In the genomic region with DNA sequence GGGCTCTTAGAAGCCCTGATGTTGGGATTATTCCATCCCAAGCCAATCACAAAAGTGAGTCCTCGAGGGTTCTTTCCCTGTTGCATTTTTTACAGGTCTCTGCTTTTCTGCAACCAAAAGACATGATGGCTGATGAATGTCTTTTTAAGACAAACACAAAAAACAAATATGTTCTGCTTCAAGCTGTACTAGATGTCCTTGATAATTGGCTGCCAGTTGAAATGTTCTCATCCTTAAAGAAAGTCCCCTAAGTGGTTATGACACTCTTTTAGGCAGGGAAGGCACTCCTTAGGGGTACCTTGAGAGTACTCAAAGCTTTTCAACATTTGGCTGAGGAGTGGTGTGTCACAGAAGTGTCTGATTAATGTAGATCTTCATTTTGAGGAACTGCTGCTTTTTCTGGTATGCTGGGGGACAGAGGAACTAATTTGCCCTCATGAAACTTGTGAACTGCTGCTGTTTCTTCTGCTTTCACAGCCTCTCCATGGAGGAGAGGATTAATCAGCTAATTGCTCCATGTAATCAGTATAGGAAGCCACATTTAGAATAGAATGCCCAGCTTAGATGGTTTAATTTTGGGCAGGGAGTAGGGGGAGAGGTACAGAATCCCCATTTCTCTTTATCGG, we compare ENCODE assay signal across 2 cellular contexts.
TF ChIP-seq lines count a peak whose summit lies in the region.

No MANE protein-coding gene starts in this region.

TF ChIP-seq in SK-N-SH, 30 proteins besides CTCF, POLR2A, EP300 and RAD21 (continued from another document):
- TF ChIP-seq CHD2 (IDR thresholded peaks at IDR 0.05; ENCODE audit: low read length, partially characterized antibody) (no peak), FOSL2 (IDR thresholded peaks at IDR 0.05; ENCODE audit: borderline replicate concordance, low read depth) (no peak), ELF1 (IDR thresholded peaks at IDR 0.05) (no peak), RXRA (IDR thresholded peaks at IDR 0.05; ENCODE audit: borderline replicate concordance, low read depth) (no peak), SMC3 (IDR thresholded peaks at IDR 0.05; ENCODE audit: low read depth, low read length) (no peak), TCF12 (IDR thresholded peaks at IDR 0.05) (no peak), FOXM1 (IDR thresholded peaks at IDR 0.05; ENCODE audit: low read depth) (no peak), SIN3A (IDR thresholded peaks at IDR 0.05; ENCODE audit: borderline replicate concordance, low read depth, low read length) (no peak), NFIC (IDR thresholded peaks at IDR 0.05; ENCODE audit: borderline replicate concordance) (no peak)
- TF ChIP-seq, protein P1, sequence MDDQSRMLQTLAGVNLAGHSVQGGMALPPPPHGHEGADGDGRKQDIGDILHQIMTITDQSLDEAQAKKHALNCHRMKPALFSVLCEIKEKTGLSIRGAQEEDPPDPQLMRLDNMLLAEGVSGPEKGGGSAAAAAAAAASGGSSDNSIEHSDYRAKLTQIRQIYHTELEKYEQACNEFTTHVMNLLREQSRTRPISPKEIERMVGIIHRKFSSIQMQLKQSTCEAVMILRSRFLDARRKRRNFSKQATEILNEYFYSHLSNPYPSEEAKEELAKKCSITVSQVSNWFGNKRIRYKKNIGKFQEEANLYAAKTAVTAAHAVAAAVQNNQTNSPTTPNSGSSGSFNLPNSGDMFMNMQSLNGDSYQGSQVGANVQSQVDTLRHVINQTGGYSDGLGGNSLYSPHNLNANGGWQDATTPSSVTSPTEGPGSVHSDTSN (IDR thresholded peaks at IDR 0.05) = no peak
- TF ChIP-seq, protein P2, sequence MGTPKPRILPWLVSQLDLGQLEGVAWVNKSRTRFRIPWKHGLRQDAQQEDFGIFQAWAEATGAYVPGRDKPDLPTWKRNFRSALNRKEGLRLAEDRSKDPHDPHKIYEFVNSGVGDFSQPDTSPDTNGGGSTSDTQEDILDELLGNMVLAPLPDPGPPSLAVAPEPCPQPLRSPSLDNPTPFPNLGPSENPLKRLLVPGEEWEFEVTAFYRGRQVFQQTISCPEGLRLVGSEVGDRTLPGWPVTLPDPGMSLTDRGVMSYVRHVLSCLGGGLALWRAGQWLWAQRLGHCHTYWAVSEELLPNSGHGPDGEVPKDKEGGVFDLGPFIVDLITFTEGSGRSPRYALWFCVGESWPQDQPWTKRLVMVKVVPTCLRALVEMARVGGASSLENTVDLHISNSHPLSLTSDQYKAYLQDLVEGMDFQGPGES (IDR thresholded peaks at IDR 0.05; ENCODE audit: low read depth, low read length) = no peak

TF ChIP-seq in SK-N-SH treated with all-trans-retinoic acid at 6 μM for 48 hours, 23 proteins besides CTCF, POLR2A, EP300 and RAD21:
- TF ChIP-seq, protein P3, sequence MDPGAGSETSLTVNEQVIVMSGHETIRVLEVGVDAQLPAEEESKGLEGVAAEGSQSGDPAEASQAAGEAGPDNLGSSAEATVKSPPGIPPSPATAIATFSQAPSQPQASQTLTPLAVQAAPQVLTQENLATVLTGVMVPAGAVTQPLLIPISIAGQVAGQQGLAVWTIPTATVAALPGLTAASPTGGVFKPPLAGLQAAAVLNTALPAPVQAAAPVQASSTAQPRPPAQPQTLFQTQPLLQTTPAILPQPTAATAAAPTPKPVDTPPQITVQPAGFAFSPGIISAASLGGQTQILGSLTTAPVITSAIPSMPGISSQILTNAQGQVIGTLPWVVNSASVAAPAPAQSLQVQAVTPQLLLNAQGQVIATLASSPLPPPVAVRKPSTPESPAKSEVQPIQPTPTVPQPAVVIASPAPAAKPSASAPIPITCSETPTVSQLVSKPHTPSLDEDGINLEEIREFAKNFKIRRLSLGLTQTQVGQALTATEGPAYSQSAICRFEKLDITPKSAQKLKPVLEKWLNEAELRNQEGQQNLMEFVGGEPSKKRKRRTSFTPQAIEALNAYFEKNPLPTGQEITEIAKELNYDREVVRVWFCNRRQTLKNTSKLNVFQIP (CRISPR knock-in tag; IDR thresholded peaks at IDR 0.05; ENCODE audit: borderline replicate concordance, low read depth) = no peak
- TF ChIP-seq ISL1 (CRISPR knock-in tag; IDR thresholded peaks at IDR 0.05) (no peak), TCF4 (CRISPR knock-in tag; IDR thresholded peaks at IDR 0.05; ENCODE audit: borderline replicate concordance) (no peak), ZFP3 (CRISPR knock-in tag; IDR thresholded peaks at IDR 0.05) (no peak), RARB (CRISPR knock-in tag; IDR thresholded peaks at IDR 0.05) (no peak), BACH2 (CRISPR knock-in tag; IDR thresholded peaks at IDR 0.05; ENCODE audit: borderline replicate concordance) (no peak), TOX (CRISPR knock-in tag; IDR thresholded peaks at IDR 0.05; ENCODE audit: borderline replicate concordance) (no peak), GLIS3 (CRISPR knock-in tag; IDR thresholded peaks at IDR 0.05) (no peak), PPARA (CRISPR knock-in tag; IDR thresholded peaks at IDR 0.05; ENCODE audit: borderline replicate concordance) (no peak), ZFP30 (CRISPR knock-in tag; IDR thresholded peaks at IDR 0.05) (no peak), ARNTL (CRISPR knock-in tag; IDR thresholded peaks at IDR 0.05; ENCODE audit: borderline replicate concordance, low read depth) (no peak), ZNF565 (CRISPR knock-in tag; conservative IDR thresholded peaks at IDR 0.05; ENCODE audit: low read depth) (no peak)
